ENCODE assay signal across 8 cellular contexts in the genomic region with DNA sequence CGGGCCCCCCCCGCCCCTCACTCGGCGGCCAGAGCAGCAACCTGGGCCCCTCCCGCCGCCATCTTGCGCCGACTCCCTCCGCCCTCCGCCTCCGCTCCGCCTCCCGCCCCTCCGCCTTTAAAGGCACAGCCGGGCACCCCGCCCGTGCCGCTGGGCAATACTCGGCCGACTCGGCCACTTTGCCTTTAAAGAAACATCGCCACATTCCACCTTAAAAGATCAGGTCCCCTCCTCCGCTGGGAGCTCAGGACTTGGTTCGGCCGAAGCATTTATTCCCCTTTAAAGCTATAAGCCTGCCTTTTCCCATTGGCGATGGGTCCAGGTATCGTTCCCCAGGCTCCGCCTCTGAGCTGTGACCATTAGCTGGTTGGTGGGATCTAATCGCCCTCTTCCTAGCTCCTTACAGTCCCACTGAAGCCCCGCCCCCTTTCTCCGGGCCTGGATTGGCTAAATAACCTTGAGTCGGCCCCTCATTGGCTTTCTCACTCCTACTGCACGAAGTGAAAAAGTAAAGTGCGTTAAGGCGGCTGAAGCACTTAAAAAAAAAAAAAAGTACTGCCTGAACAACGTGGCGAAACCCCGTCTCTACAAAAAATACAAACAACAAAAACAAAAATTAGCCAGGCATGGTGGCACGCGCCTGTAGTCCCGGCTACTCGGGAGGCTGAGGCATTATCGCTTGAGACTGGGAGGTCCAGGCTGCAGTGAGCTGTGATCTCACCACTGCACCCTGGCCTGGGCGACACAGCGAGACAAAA. TPM values are rescaled to one million over a fixed set of nuclear protein-coding genes. Genes with fewer than 3 reads are reported as not detected.
DNase-seq lines count a peak whose midpoint lies in the region; ATAC-seq lines count a peak whose summit lies in the region.

A gene with protein sequence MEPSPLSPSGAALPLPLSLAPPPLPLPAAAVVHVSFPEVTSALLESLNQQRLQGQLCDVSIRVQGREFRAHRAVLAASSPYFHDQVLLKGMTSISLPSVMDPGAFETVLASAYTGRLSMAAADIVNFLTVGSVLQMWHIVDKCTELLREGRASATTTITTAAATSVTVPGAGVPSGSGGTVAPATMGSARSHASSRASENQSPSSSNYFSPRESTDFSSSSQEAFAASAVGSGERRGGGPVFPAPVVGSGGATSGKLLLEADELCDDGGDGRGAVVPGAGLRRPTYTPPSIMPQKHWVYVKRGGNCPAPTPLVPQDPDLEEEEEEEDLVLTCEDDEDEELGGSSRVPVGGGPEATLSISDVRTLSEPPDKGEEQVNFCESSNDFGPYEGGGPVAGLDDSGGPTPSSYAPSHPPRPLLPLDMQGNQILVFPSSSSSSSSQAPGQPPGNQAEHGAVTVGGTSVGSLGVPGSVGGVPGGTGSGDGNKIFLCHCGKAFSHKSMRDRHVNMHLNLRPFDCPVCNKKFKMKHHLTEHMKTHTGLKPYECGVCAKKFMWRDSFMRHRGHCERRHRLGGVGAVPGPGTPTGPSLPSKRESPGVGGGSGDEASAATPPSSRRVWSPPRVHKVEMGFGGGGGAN (minus strand): TSS at position 77 of the 758 bp plus-strand sequence. CDS start 828 bp downstream, outside the sequence.

- peak within 1 kb of the TSS; percentile 96 for H3K4me3 ChIP-seq in CD4-positive, CD25-positive, alpha-beta regulatory T cell (ENCODE audit: low read depth, low read length)
- H3K4me3 ChIP-seq in effector memory CD4-positive, alpha-beta T cell (ENCODE audit: insufficient read depth, low read depth, low read length, poor library complexity, severe bottlenecking) = peak within 1 kb of the TSS; percentile 75

- peak within 1 kb of the TSS; percentile 90 to 100 (median 99) for H3K4me3 Mint-ChIP-seq in CD4-positive, CD25-positive, alpha-beta regulatory T cell

- peak; percentile 95 to 98 (median 97) for DNase-seq in CD4-positive, CD25-positive, alpha-beta regulatory T cell
- DNase-seq in HS-5 (ENCODE audit: low read depth) (peak; percentile 99), medulla oblongata (ENCODE audit: extremely low spot score) (peak; percentile 98)
- DNase-seq in NK-92 treated with Interleukin-12 subunit alpha and Interleukin-12 subunit beta, amount 100 ng/mL, for 24 hours (lab: John Stamatoyannopoulos, UW) = peak; percentile 85
- DNase-seq in activated CD8-positive, alpha-beta memory T cell treated with anti-CD3 and anti-CD28 coated beads for 24 hours = peak; percentile 97
- peak; percentile 93 to 97 (median 93) for DNase-seq in effector memory CD4-positive, alpha-beta T cell
- DNase-seq in stimulated activated CD8-positive, alpha-beta memory T cell treated with anti-CD3 and anti-CD28 coated beads, Interleukin-12 subunit alpha, Interleukin-12 subunit beta, amount 100 ng/mL, for 1 hour (ENCODE audit: low read depth) = peak; percentile 90

- peaks cover 4 to 90% (median 38%) of the 10 kb centered on the region in 4 donors for H3K4me1 Mint-ChIP-seq in CD4-positive, CD25-positive, alpha-beta regulatory T cell

- no peaks in the 10 kb centered on the region for H3K27me3 Mint-ChIP-seq in CD4-positive, CD25-positive, alpha-beta regulatory T cell

- H3K27me3 ChIP-seq in CD4-positive, CD25-positive, alpha-beta regulatory T cell (ENCODE audit: control insufficient read depth, insufficient read depth, low read length) = no peaks in the 10 kb centered on the region
- H3K27me3 ChIP-seq in effector memory CD4-positive, alpha-beta T cell (replicated peaks; ENCODE audit: control insufficient read depth, insufficient read depth, low read length, poor library complexity, severe bottlenecking) = no peaks in the 10 kb centered on the region

- peaks cover 36% of the 10 kb centered on the region for H3K36me3 Mint-ChIP-seq in CD4-positive, CD25-positive, alpha-beta regulatory T cell

- H3K36me3 ChIP-seq in CD4-positive, CD25-positive, alpha-beta regulatory T cell (ENCODE audit: control insufficient read depth, insufficient read depth, low read length) = peaks cover 32% of the 10 kb centered on the region
- peaks cover 27% of the 10 kb centered on the region for H3K36me3 ChIP-seq in effector memory CD4-positive, alpha-beta T cell (ENCODE audit: control insufficient read depth, insufficient read depth, low read length)

- peak within 1 kb of the TSS; percentile 90 to 99 (median 98) for H3K27ac Mint-ChIP-seq in CD4-positive, CD25-positive, alpha-beta regulatory T cell

- H3K4me1 ChIP-seq in CD4-positive, CD25-positive, alpha-beta regulatory T cell (ENCODE audit: control insufficient read depth, insufficient read depth, low read length, poor library complexity, severe bottlenecking) = peaks cover 75% of the 10 kb centered on the region
- H3K4me1 ChIP-seq in effector memory CD4-positive, alpha-beta T cell (ENCODE audit: control insufficient read depth, insufficient read depth, low read length, poor library complexity, severe bottlenecking) = peaks cover 46% of the 10 kb centered on the region

- no peaks in the 10 kb centered on the region for H3K9me3 ChIP-seq in CD4-positive, CD25-positive, alpha-beta regulatory T cell (ENCODE audit: control insufficient read depth in 2 of 2, low read length in 2 of 2)
- H3K9me3 ChIP-seq in effector memory CD4-positive, alpha-beta T cell (ENCODE audit: control insufficient read depth, low read length) = no peaks in the 10 kb centered on the region

- peak; percentile 60 to 68 for ATAC-seq in CD4-positive, CD25-positive, alpha-beta regulatory T cell (ENCODE audit: low read depth in 2 of 2)
- ATAC-seq in GM19463 (IDR thresholded peaks at IDR 0.05; ENCODE audit: unreplicated experiment) = peak; percentile 48

- H3K9me3 Mint-ChIP-seq in CD4-positive, CD25-positive, alpha-beta regulatory T cell = peaks cover 0 to 1% (median 0%) of the 10 kb centered on the region in 7 donors

- H3K27ac ChIP-seq in CD4-positive, CD25-positive, alpha-beta regulatory T cell (ENCODE audit: insufficient read depth, low read length, poor library complexity, severe bottlenecking) = peak within 1 kb of the TSS; percentile 92
- peak within 1 kb of the TSS; percentile 78 for H3K27ac ChIP-seq in effector memory CD4-positive, alpha-beta T cell (ENCODE audit: insufficient read depth, low read length, poor library complexity, severe bottlenecking)

RNA-seq across cellular contexts. Expression of the gene that starts here (rescaled TPM):
- 19.4 TPM for total RNA-seq in CD4-positive, CD25-positive, alpha-beta regulatory T cell
- polyA plus RNA-seq in CD4-positive, CD25-positive, alpha-beta regulatory T cell = 10 to 100 TPM in 2 of 4 donors, 1 to 10 TPM in 2; 8.3 to 13.5 (median 11.5) TPM

Comparison
In these comparisons a context has a peak if more than half of its experiments do, and no peak if none do; other contexts are left out.
1. Peak in every context shown above with its lines: DNase-seq, ATAC-seq, H3K4me3 ChIP-seq and H3K27ac ChIP-seq.